ENCODE assay signal across 1 cellular context in genomic region chr3:47379488-47379899, GRCh38.
TF ChIP-seq lines count a peak whose summit lies in the region.

No MANE protein-coding gene starts in this region.

TF ChIP-seq in H1, 55 proteins besides CTCF, POLR2A, EP300 and RAD21:
- TF ChIP-seq SP2 (IDR thresholded peaks at IDR 0.05; ENCODE audit: low read length) = no peak
